Comparison of ENCODE assay signal across 31 cellular contexts in the genomic region with DNA sequence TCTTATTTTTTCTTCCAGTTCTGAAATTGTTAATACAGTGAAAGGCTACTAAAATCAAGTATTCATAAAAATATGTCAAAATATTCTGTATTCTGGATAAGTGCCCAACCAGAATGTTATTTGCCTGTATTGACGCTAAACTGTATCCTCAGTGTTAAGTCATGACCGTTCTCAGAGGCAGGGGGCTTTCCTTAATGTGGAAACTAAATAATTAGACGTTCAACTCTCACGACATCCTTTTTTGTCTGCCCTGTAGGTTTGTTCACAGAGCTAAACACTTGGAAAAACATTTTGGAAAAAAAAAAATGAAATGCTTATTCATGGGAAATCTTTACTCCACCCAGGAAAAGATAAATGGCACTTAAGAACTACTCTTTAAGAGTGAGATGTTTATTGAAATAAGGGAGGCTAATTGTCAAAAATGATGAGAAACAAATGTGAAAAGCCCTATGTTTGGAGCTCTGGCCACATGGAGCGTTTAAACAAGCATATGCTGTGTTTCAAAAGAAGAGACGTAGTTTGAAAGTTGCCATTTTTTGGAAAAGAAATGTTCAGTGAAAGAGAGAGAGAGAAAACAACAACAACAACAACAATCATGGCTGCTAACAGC.
"Had no signal": no experiment of that assay in that cellular context is flagged by ENCODE, and none has a peak within 500 bp of the region (broad histone marks: within the 10 kb centered on the region; RNA-seq: fewer than 3 reads in every experiment).

No MANE protein-coding gene starts in this region.

- H3K36me3 ChIP-seq: adrenal gland, ascending aorta, esophagus muscularis mucosa, heart left ventricle, left lung, lower lobe of right lung, right lobe of liver, thoracic aorta had no signal

- H3K4me3 ChIP-seq: adrenal gland, ascending aorta, esophagus muscularis mucosa, heart left ventricle, left lung, lower lobe of right lung, right lobe of liver, thoracic aorta had no signal

- H3K27ac Mint-ChIP-seq: activated CD4-positive, alpha-beta memory T cell treated with anti-CD3 and anti-CD28 coated beads for 36 hours; activated CD4-positive, alpha-beta T cell treated with anti-CD3 and anti-CD28 coated beads, Interleukin-2, amount 10 ng/mL, durations not matched to agents 24 days and 14 days; activated naive CD4-positive, alpha-beta T cell treated with anti-CD3 and anti-CD28 coated beads for 36 hours; activated naive CD8-positive, alpha-beta T cell treated with anti-CD3 and anti-CD28 coated beads for 36 hours; activated T-helper 1 cell treated with anti-CD3 and anti-CD28 coated beads, Interleukin-12 subunit alpha, Interleukin-12 subunit beta, Interleukin-2, Interleukin-4 antibody, amounts not matched to agents 30 ng/mL and 10 ng/mL and 1 ng/mL, durations not matched to agents 14 hours and 24 hours and 36 hours; endodermal cell; natural killer cell; stimulated activated effector memory CD8-positive, alpha-beta T cell treated with anti-CD3 and anti-CD28 coated beads, Interleukin-12 subunit alpha, Interleukin-12 subunit beta, amount 100 ng/mL, for 72 hours; stimulated activated naive CD8-positive, alpha-beta T cell treated with anti-CD3 and anti-CD28 coated beads, Interleukin-15, Interleukin-2, amounts not matched to agents 100 ng/mL and 50 ng/mL, for 24 hours; T-helper 1 cell treated with Interleukin-12 subunit alpha and Interleukin-12 subunit beta and Interleukin-4 antibody, amounts not matched to agents 30 μg/mL and 1 μg/mL, for 36 hours had no signal

- H3K4me1 Mint-ChIP-seq: activated CD4-positive, alpha-beta T cell treated with anti-CD3 and anti-CD28 coated beads, Interleukin-2, amount 10 ng/mL, durations not matched to agents 24 days and 14 days; activated naive CD8-positive, alpha-beta T cell treated with anti-CD3 and anti-CD28 coated beads for 36 hours; endodermal cell; natural killer cell; stimulated activated effector memory CD8-positive, alpha-beta T cell treated with anti-CD3 and anti-CD28 coated beads, Interleukin-12 subunit alpha, Interleukin-12 subunit beta, amount 100 ng/mL, for 72 hours had no signal

- H3K27ac ChIP-seq: adrenal gland, ascending aorta, esophagus muscularis mucosa, heart left ventricle, left lung, lower lobe of right lung, right lobe of liver, thoracic aorta had no signal

- H3K9me3 ChIP-seq: adrenal gland, ascending aorta, esophagus muscularis mucosa, left lung, lower lobe of right lung, right lobe of liver, thoracic aorta had no signal

- H3K9me3 Mint-ChIP-seq: activated CD4-positive, alpha-beta T cell treated with anti-CD3 and anti-CD28 coated beads, Interleukin-2, amount 10 ng/mL, durations not matched to agents 24 days and 14 days; activated naive CD4-positive, alpha-beta T cell treated with anti-CD3 and anti-CD28 coated beads for 36 hours; activated naive CD8-positive, alpha-beta T cell treated with anti-CD3 and anti-CD28 coated beads for 36 hours; activated T-helper 1 cell treated with anti-CD3 and anti-CD28 coated beads, Interleukin-12 subunit alpha, Interleukin-12 subunit beta, Interleukin-2, Interleukin-4 antibody, amounts not matched to agents 30 ng/mL and 10 ng/mL and 1 ng/mL, durations not matched to agents 14 hours and 24 hours and 36 hours; endodermal cell; T-helper 1 cell treated with Interleukin-12 subunit alpha and Interleukin-12 subunit beta and Interleukin-4 antibody, amounts not matched to agents 30 μg/mL and 1 μg/mL, for 36 hours had no signal

- H3K4me3 Mint-ChIP-seq: activated CD4-positive, alpha-beta memory T cell treated with anti-CD3 and anti-CD28 coated beads for 36 hours; activated CD4-positive, alpha-beta T cell treated with anti-CD3 and anti-CD28 coated beads, Interleukin-2, amount 10 ng/mL, durations not matched to agents 24 days and 14 days; activated naive CD4-positive, alpha-beta T cell treated with anti-CD3 and anti-CD28 coated beads for 36 hours; activated naive CD8-positive, alpha-beta T cell treated with anti-CD3 and anti-CD28 coated beads for 36 hours; activated T-helper 1 cell treated with anti-CD3 and anti-CD28 coated beads, Interleukin-12 subunit alpha, Interleukin-12 subunit beta, Interleukin-2, Interleukin-4 antibody, amounts not matched to agents 30 ng/mL and 10 ng/mL and 1 ng/mL, durations not matched to agents 14 hours and 24 hours and 36 hours; brain; endodermal cell; natural killer cell; stimulated activated effector memory CD8-positive, alpha-beta T cell treated with anti-CD3 and anti-CD28 coated beads, Interleukin-12 subunit alpha, Interleukin-12 subunit beta, amount 100 ng/mL, for 72 hours; stimulated activated naive CD8-positive, alpha-beta T cell treated with anti-CD3 and anti-CD28 coated beads, Interleukin-15, Interleukin-2, amounts not matched to agents 100 ng/mL and 50 ng/mL, for 24 hours; T-helper 1 cell treated with Interleukin-12 subunit alpha and Interleukin-12 subunit beta and Interleukin-4 antibody, amounts not matched to agents 30 μg/mL and 1 μg/mL, for 36 hours had no signal

- H3K36me3 Mint-ChIP-seq: activated CD4-positive, alpha-beta memory T cell treated with anti-CD3 and anti-CD28 coated beads for 36 hours; activated naive CD8-positive, alpha-beta T cell treated with anti-CD3 and anti-CD28 coated beads for 36 hours; brain; natural killer cell; stimulated activated effector memory CD8-positive, alpha-beta T cell treated with anti-CD3 and anti-CD28 coated beads, Interleukin-12 subunit alpha, Interleukin-12 subunit beta, amount 100 ng/mL, for 72 hours had no signal

- H3K27me3 Mint-ChIP-seq: activated CD4-positive, alpha-beta memory T cell treated with anti-CD3 and anti-CD28 coated beads for 36 hours; activated CD4-positive, alpha-beta T cell treated with anti-CD3 and anti-CD28 coated beads, Interleukin-2, amount 10 ng/mL, durations not matched to agents 24 days and 14 days; activated naive CD8-positive, alpha-beta T cell treated with anti-CD3 and anti-CD28 coated beads for 36 hours; brain; stimulated activated naive CD8-positive, alpha-beta T cell treated with anti-CD3 and anti-CD28 coated beads, Interleukin-15, Interleukin-2, amounts not matched to agents 100 ng/mL and 50 ng/mL, for 24 hours had no signal

- DNase-seq: activated CD4-positive, alpha-beta memory T cell treated with anti-CD3 and anti-CD28 coated beads for 36 hours; activated CD4-positive, alpha-beta T cell treated with anti-CD3 and anti-CD28 coated beads, Interleukin-2, amount 10 ng/mL, durations not matched to agents 24 days and 14 days; activated CD4-positive, CD25-positive, alpha-beta regulatory T cell treated with anti-CD3 and anti-CD28 coated beads, Interleukin-2, amount 50 U/mL, for 72 hours; activated CD8-positive, alpha-beta memory T cell treated with anti-CD3 and anti-CD28 coated beads, Interleukin-2, amount 50 U/mL, for 4 hours; activated effector memory CD4-positive, alpha-beta T cell treated with anti-CD3 and anti-CD28 coated beads, Interleukin-2, amount 50 U/mL, for 16 hours; activated naive CD4-positive, alpha-beta T cell treated with anti-CD3 and anti-CD28 coated beads for 36 hours; activated naive CD8-positive, alpha-beta T cell treated with anti-CD3 and anti-CD28 coated beads for 36 hours; activated T-cell treated with anti-CD3 and anti-CD28 coated beads, Interleukin-2, amount 50 U/mL, for 1 hour; adrenal gland; caudate nucleus; endodermal cell; foreskin fibroblast; heart left ventricle; kidney glomerular epithelial cell; left lung; lower lobe of right lung; mesendoderm; natural killer cell; right lobe of liver; stimulated activated CD4-positive, alpha-beta T cell treated with anti-CD3 and anti-CD28 coated beads, Interleukin-12 subunit alpha, Interleukin-12 subunit beta, amount 100 ng/mL, for 4 hours; stimulated activated CD4-positive, alpha-beta T cell treated with anti-CD3 and anti-CD28 coated beads, Interleukin-4, amount 100 ng/mL, for 1 hour; T-helper 9 cell; trophoblast cell had no signal
